Comparison of ENCODE assay signal across 1 cellular context in the genomic region with DNA sequence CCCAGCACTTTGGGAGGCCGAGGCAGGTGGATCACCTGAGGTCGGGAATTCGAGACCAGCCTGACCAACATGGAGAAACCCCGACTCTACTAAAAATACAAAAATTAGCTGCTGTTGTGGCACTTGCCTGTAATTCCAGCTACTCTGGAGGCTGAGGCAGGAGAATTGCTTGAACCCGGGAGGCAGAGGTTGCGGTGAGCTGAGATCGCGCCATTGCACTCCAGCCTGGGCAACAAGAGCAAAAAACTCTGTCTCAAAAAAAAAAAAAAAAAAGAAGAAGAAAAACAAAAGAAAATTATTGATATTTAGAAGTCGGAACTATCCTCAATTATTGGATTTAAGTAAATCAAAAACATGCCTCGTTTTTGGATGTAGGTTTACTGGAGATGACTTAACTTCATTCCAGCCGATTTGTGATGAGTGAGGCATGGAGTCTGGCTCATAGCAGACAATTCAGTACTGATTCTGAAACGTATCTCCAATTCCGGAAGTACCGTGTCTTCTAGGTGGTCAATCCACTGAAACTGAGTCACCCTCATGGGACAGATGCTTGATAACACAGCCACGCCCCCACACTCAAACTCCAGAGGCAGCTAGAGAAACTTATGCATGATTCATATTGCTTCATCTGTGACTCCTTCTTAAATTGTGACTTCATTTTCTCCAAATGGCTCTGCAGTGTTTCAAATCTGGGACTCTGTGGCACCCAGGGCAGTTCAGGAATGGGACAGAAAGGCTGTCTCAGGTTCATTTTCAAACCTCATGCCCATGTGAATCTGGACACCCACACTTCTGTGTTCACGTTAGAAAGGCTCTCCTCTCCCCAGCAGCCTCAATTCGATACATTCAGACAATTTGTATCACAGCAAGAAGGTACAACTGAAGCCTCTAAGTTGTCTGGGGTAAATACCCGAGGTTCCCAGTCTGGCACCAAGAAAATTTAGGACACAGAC.
TF ChIP-seq lines count a peak whose summit lies in the region.

No MANE protein-coding gene starts in this region.

TF ChIP-seq in K562, 482 proteins besides CTCF, POLR2A, EP300 and RAD21 (continued from another document and continues in another):
- TF ChIP-seq, protein P1, sequence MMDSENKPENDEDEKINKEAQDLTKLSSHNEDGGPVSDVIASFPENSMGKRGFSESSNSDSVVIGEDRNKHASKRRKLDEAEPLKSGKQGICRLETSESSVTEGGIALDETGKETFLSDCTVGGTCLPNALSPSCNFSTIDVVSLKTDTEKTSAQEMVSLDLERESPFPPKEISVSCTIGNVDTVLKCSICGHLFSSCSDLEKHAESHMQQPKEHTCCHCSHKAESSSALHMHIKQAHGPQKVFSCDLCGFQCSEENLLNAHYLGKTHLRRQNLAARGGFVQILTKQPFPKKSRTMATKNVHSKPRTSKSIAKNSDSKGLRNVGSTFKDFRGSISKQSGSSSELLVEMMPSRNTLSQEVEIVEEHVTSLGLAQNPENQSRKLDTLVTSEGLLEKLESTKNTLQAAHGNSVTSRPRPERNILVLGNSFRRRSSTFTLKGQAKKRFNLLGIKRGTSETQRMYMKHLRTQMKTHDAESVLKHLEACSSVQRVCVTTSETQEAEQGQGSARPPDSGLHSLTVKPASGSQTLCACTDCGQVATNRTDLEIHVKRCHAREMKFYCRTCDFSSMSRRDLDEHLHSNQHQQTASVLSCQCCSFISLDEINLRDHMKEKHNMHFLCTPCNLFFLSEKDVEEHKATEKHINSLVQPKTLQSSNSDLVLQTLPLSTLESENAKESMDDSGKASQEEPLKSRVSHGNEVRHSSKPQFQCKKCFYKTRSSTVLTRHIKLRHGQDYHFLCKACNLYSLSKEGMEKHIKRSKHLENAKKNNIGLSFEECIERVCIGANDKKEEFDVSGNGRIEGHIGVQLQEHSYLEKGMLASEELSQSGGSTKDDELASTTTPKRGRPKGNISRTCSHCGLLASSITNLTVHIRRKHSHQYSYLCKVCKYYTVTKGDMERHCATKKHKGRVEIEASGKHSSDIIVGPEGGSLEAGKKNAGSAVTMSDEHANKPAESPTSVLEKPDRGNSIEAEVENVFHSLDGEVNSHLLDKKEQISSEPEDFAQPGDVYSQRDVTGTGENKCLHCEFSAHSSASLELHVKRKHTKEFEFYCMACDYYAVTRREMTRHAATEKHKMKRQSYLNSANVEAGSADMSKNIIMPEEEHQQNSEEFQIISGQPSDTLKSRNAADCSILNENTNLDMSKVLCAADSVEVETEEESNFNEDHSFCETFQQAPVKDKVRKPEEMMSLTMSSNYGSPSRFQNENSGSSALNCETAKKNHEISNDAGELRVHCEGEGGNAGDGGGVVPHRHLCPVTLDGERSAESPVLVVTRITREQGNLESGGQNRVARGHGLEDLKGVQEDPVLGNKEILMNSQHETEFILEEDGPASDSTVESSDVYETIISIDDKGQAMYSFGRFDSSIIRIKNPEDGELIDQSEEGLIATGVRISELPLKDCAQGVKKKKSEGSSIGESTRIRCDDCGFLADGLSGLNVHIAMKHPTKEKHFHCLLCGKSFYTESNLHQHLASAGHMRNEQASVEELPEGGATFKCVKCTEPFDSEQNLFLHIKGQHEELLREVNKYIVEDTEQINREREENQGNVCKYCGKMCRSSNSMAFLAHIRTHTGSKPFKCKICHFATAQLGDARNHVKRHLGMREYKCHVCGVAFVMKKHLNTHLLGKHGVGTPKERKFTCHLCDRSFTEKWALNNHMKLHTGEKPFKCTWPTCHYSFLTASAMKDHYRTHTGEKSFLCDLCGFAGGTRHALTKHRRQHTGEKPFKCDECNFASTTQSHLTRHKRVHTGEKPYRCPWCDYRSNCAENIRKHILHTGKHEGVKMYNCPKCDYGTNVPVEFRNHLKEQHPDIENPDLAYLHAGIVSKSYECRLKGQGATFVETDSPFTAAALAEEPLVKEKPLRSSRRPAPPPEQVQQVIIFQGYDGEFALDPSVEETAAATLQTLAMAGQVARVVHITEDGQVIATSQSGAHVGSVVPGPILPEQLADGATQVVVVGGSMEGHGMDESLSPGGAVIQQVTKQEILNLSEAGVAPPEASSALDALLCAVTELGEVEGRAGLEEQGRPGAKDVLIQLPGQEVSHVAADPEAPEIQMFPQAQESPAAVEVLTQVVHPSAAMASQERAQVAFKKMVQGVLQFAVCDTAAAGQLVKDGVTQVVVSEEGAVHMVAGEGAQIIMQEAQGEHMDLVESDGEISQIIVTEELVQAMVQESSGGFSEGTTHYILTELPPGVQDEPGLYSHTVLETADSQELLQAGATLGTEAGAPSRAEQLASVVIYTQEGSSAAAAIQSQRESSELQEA (IDR thresholded peaks at IDR 0.05; ENCODE audit: low read depth): no peak
- TF ChIP-seq DIDO1 (tag; IDR thresholded peaks at IDR 0.05; ENCODE audit: low read depth): no peak
- no peak for TF ChIP-seq SLC30A9 (CRISPR knock-in tag; IDR thresholded peaks at IDR 0.05)
- TF ChIP-seq ZNF134 (CRISPR knock-in tag; conservative IDR thresholded peaks at IDR 0.05): no peak
- no peak for TF ChIP-seq MLX (CRISPR knock-in tag; conservative IDR thresholded peaks at IDR 0.05)
- TF ChIP-seq, protein P2, sequence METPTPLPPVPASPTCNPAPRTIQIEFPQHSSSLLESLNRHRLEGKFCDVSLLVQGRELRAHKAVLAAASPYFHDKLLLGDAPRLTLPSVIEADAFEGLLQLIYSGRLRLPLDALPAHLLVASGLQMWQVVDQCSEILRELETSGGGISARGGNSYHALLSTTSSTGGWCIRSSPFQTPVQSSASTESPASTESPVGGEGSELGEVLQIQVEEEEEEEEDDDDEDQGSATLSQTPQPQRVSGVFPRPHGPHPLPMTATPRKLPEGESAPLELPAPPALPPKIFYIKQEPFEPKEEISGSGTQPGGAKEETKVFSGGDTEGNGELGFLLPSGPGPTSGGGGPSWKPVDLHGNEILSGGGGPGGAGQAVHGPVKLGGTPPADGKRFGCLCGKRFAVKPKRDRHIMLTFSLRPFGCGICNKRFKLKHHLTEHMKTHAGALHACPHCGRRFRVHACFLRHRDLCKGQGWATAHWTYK (CRISPR knock-in tag; IDR thresholded peaks at IDR 0.05): peak; percentile 69; the same call in 1 of the 2 replicates
- no peak for TF ChIP-seq HMG20A (CRISPR knock-in tag; conservative IDR thresholded peaks at IDR 0.05)
- no peak for TF ChIP-seq ZNF76 (CRISPR knock-in tag; IDR thresholded peaks at IDR 0.05; ENCODE audit: borderline replicate concordance)
- TF ChIP-seq ZNF764 (CRISPR knock-in tag; IDR thresholded peaks at IDR 0.05; ENCODE audit: low read depth): no peak
- TF ChIP-seq ATF1 (CRISPR knock-in tag; IDR thresholded peaks at IDR 0.05): no peak
- peak; percentile 63; the same call in 1 of the 2 replicates for TF ChIP-seq ATF1 (tag; IDR thresholded peaks at IDR 0.05)
- no peak for TF ChIP-seq TCF7 (IDR thresholded peaks at IDR 0.05; ENCODE audit: borderline replicate concordance)
- TF ChIP-seq REST (CRISPR knock-in tag; IDR thresholded peaks at IDR 0.05; ENCODE audit: low read depth): no peak
- TF ChIP-seq, protein P3, sequence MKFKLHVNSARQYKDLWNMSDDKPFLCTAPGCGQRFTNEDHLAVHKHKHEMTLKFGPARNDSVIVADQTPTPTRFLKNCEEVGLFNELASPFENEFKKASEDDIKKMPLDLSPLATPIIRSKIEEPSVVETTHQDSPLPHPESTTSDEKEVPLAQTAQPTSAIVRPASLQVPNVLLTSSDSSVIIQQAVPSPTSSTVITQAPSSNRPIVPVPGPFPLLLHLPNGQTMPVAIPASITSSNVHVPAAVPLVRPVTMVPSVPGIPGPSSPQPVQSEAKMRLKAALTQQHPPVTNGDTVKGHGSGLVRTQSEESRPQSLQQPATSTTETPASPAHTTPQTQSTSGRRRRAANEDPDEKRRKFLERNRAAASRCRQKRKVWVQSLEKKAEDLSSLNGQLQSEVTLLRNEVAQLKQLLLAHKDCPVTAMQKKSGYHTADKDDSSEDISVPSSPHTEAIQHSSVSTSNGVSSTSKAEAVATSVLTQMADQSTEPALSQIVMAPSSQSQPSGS (CRISPR knock-in tag; IDR thresholded peaks at IDR 0.05): no peak
- no peak for TF ChIP-seq RFX7 (CRISPR knock-in tag; IDR thresholded peaks at IDR 0.05)
- TF ChIP-seq ZFP1 (CRISPR knock-in tag; IDR thresholded peaks at IDR 0.05): no peak
- no peak for TF ChIP-seq MYBL2 (IDR thresholded peaks at IDR 0.05; ENCODE audit: low read depth)
- no peak for TF ChIP-seq MYBL2 (CRISPR knock-in tag; IDR thresholded peaks at IDR 0.05; ENCODE audit: borderline replicate concordance)
- TF ChIP-seq TFE3 (CRISPR knock-in tag; IDR thresholded peaks at IDR 0.05): no peak
- TF ChIP-seq ZNF121 (CRISPR knock-in tag; conservative IDR thresholded peaks at IDR 0.05): no peak
- TF ChIP-seq YY1 (IDR thresholded peaks at IDR 0.05; ENCODE audit: borderline replicate concordance in 1 of 3, control insufficient read depth in 1 of 3, extremely low read depth in 1 of 3, insufficient read depth in 3 of 3, insufficient read length in 1 of 3, insufficient replicate concordance in 2 of 3, low read depth in 1 of 3, low read length in 2 of 3): no peak
- TF ChIP-seq THRB (CRISPR knock-in tag; conservative IDR thresholded peaks at IDR 0.05): no peak
- TF ChIP-seq PHF20 (IDR thresholded peaks at IDR 0.05; ENCODE audit: partially characterized antibody): no peak
- no peak for TF ChIP-seq HOXB6 (CRISPR knock-in tag; IDR thresholded peaks at IDR 0.05; ENCODE audit: borderline replicate concordance)
- TF ChIP-seq, protein P4, sequence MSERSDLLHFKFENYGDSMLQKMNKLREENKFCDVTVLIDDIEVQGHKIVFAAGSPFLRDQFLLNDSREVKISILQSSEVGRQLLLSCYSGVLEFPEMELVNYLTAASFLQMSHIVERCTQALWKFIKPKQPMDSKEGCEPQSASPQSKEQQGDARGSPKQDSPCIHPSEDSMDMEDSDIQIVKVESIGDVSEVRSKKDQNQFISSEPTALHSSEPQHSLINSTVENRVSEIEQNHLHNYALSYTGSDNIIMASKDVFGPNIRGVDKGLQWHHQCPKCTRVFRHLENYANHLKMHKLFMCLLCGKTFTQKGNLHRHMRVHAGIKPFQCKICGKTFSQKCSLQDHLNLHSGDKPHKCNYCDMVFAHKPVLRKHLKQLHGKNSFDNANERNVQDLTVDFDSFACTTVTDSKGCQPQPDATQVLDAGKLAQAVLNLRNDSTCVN (CRISPR knock-in tag; IDR thresholded peaks at IDR 0.05): no peak
- no peak for TF ChIP-seq SUPT5H (IDR thresholded peaks at IDR 0.05)
- no peak for TF ChIP-seq KDM5B (IDR thresholded peaks at IDR 0.05; ENCODE audit: insufficient replicate concordance, low read depth, low read length)
- TF ChIP-seq NRF1 (conservative IDR thresholded peaks at IDR 0.05 in 1 of 2, IDR thresholded peaks at IDR 0.05 in 1 of 2): peak; percentile 22 to 40; a peak in 3 of 4 replicates
- TF ChIP-seq KLF1 (tag; IDR thresholded peaks at IDR 0.05): no peak
- no peak for TF ChIP-seq RBM22 (IDR thresholded peaks at IDR 0.05; ENCODE audit: low read depth, low read length, poor library complexity, severe bottlenecking)
- TF ChIP-seq ELK3 (CRISPR knock-in tag; IDR thresholded peaks at IDR 0.05): no peak
- no peak for TF ChIP-seq NCOA2 (IDR thresholded peaks at IDR 0.05; ENCODE audit: partially characterized antibody in 2 of 2)
